ENCODE assay signal across 11 cellular contexts in the genomic region with DNA sequence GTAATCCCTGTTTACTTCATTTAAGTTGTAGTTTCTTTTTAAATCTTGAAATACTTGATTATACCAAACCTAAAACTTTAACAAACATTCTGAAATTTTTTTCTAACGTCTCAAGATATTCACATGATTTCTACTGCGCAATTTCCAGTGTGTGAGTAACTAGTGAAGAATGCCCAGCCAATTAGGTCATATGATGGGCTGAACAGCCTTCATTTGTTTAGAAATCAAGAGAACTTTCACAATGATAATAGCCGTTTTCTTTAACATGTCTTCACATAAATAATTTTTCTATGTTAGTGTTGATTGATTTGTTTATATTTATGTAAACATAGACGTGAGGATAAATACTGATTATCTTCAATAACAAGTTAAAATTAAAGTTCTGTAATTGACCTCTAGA. TPM values are rescaled to one million over a fixed set of nuclear protein-coding genes. Genes with fewer than 3 reads are reported as not detected.
A peak's percentile ranks its signal among the peaks of the same experiment; 100 is the strongest.
DNase-seq lines count a peak whose midpoint lies in the region; ATAC-seq and TF ChIP-seq lines count a peak whose summit lies in the region.
"Had no signal": no experiment of that assay in that cellular context is flagged by ENCODE, and none has a peak within 500 bp of the region (broad histone marks: within the 10 kb centered on the region; RNA-seq: fewer than 3 reads in every experiment).

No MANE protein-coding gene starts in this region.

- peak overlapping the region; percentile 81 for H3K9ac ChIP-seq in smooth muscle cell (ENCODE audit: low read depth)

- intact Hi-C loops in left ventricle myocardium superior (cut with micrococcal nuclease): no loop called here

- no peaks in the 10 kb centered on the region for H3K27me3 ChIP-seq in smooth muscle cell (ENCODE audit: low read depth)

- 14% methylated on average over 4 of the region's 4 CpGs for WGBS in smooth muscle cell (ENCODE audit: low lambda C conversion rate)

- H3K9me3 ChIP-seq in smooth muscle cell (replicated peaks; ENCODE audit: low read depth): no peaks in the 10 kb centered on the region

- DNase-seq in GM04504 (ENCODE audit: low read depth): peak; percentile 84
- DNase-seq in astrocyte of the hippocampus (ENCODE audit: low read depth, low spot score): peak; percentile 87
- DNase-seq in left ventricle myocardium superior: no peak
- no peak for DNase-seq in smooth muscle cell (lab: John Stamatoyannopoulos, UW; ENCODE audit: unreplicated experiment)
- no peak for DNase-seq in SKM-1 treated with dmso at 0.1 percent for 144 hours (lab: John Stamatoyannopoulos, UW; ENCODE audit: unreplicated experiment)
- no peak for DNase-seq in DMS53 treated with DMSO at 0.1 percent for 48 hours (lab: John Stamatoyannopoulos, UW; ENCODE audit: unreplicated experiment)
- DNase-seq: activated naive CD4-positive, alpha-beta T cell treated with anti-CD3 and anti-CD28 coated beads, Interleukin-2, amount 10 ng/mL, durations not matched to agents 7 days and 5 days; naive thymus-derived CD4-positive, alpha-beta T cell; OCI-M1 had no signal

- H4K20me1 ChIP-seq in smooth muscle cell (ENCODE audit: low read depth): peaks cover 15% of the 10 kb centered on the region

- peak overlapping the region; percentile 93 for H3K27ac ChIP-seq in smooth muscle cell (ENCODE audit: low read depth)

- TF ChIP-seq CTCF in smooth muscle cell (IDR thresholded peaks at IDR 0.05; ENCODE audit: borderline replicate concordance, insufficient read depth, poor library complexity, severe bottlenecking): no peak

- H3F3A ChIP-seq in smooth muscle cell (ENCODE audit: low read depth): no peaks in the 10 kb centered on the region

- H3K4me1 ChIP-seq in smooth muscle cell (ENCODE audit: low read depth): peaks cover 13% of the 10 kb centered on the region

- H3K36me3 ChIP-seq in smooth muscle cell (ENCODE audit: low read depth): no peaks in the 10 kb centered on the region

- ATAC-seq in left ventricle myocardium superior (peak; percentile 72), GM19455 (IDR thresholded peaks at IDR 0.05; ENCODE audit: unreplicated experiment) (no peak), HG02981 (IDR thresholded peaks at IDR 0.05; ENCODE audit: unreplicated experiment) (no peak)
- ATAC-seq: naive thymus-derived CD4-positive, alpha-beta T cell had no signal

- peaks cover 87% of the 10 kb centered on the region for H3K79me2 ChIP-seq in smooth muscle cell (ENCODE audit: low read depth)

- peak overlapping the region; percentile 5 for H3K4me3 ChIP-seq in smooth muscle cell

- peak overlapping the region; percentile 78 for H3K4me2 ChIP-seq in smooth muscle cell

- peak overlapping the region; percentile 62 for H2AFZ ChIP-seq in smooth muscle cell (ENCODE audit: low read depth)

RNA-seq across cellular contexts. Expression of gene STAM, which starts 21.8 kb away (rescaled TPM):
- total RNA-seq in left ventricle myocardium superior (22.8 TPM), smooth muscle cell (30.2 and 49.8 TPM in 2 replicates)
- 16.0 and 22.7 TPM in 2 replicates for polyA plus RNA-seq in smooth muscle cell

RNA-seq across cellular contexts. Expression of gene HACD1, which starts 48.6 kb away (rescaled TPM):
- total RNA-seq in left ventricle myocardium superior (160 TPM), smooth muscle cell (26.4 and 33.8 TPM in 2 replicates)
- polyA plus RNA-seq in smooth muscle cell: 47.6 and 54.5 TPM in 2 replicates

Comparison
In these comparisons a context has a peak if more than half of its experiments do, and no peak if none do; other contexts are left out.
1. DNase-seq: peak in GM04504 (single experiment) and astrocyte of the hippocampus (single experiment); none in left ventricle myocardium superior (single experiment), smooth muscle cell (single experiment), SKM-1 treated with dmso at 0.1 percent for 144 hours (single experiment) and DMS53 treated with DMSO at 0.1 percent for 48 hours (single experiment).